Comparison of ENCODE assay signal across 24 cellular contexts in genomic region chr19:41412953-41413352, GRCh38. TPM values are rescaled to one million over a fixed set of nuclear protein-coding genes. Genes with fewer than 3 reads are reported as not detected.
A peak's percentile ranks its signal among the peaks of the same experiment; 100 is the strongest.
DNase-seq lines count a peak whose midpoint lies in the region; ATAC-seq and TF ChIP-seq lines count a peak whose summit lies in the region.
"Had no signal": no experiment of that assay in that cellular context is flagged by ENCODE, and none has a peak within 500 bp of the region (broad histone marks: within the 10 kb centered on the region; RNA-seq: fewer than 3 reads in every experiment).

No MANE protein-coding gene starts in this region.

- no peak for DNase-seq in left ventricle myocardium inferior
- no peak for DNase-seq in right cardiac atrium
- no peak for DNase-seq in RWPE1 (ENCODE audit: low spot score)
- peak; percentile 57 for DNase-seq in osteoblast (ENCODE audit: insufficient read length, low spot score, missing footprints)
- DNase-seq in upper lobe of left lung, result no peak
- DNase-seq in ecto neural progenitor cell (ENCODE audit: low spot score), result no peak
- no peak for DNase-seq in HuH-7 (ENCODE audit: low spot score)
- DNase-seq: C1 segment of cervical spinal cord; CD4-positive, CD25-positive, alpha-beta regulatory T cell; CD8-positive, alpha-beta memory T cell; COR-L47; DMS 273 treated with DMSO at 0.1 percent for 48 hours; DMS53; DND-41; EL; GM23248 had no signal

- H3K9me3 ChIP-seq in left ventricle myocardium inferior (replicated peaks), result no peaks in the 10 kb centered on the region
- no peaks in the 10 kb centered on the region for H3K9me3 ChIP-seq in right cardiac atrium (ENCODE audit: control insufficient read depth, low read length)
- H3K9me3 ChIP-seq in osteoblast (ENCODE audit: low read depth, low read length), result no peaks in the 10 kb centered on the region
- H3K9me3 ChIP-seq in upper lobe of left lung, result no peaks in the 10 kb centered on the region
- H3K9me3 ChIP-seq: A549, HAP-1 had no signal

- H3K4me2 ChIP-seq in osteoblast (ENCODE audit: insufficient read depth, low read length), result no peak overlapping the region
- H3K4me2 ChIP-seq: A549 had no signal

- POLR2A ChIA-PET in RWPE1 (lab: Yijun Ruan, JAX; ENCODE audit: low non-redundant PET), result no interaction called here

- H3K79me2 ChIP-seq in osteoblast (ENCODE audit: insufficient read depth, low read length), result no peaks in the 10 kb centered on the region

- H3K4me1 ChIP-seq in left ventricle myocardium inferior, result peaks cover 58% of the 10 kb centered on the region
- H3K4me1 ChIP-seq in right cardiac atrium (ENCODE audit: control insufficient read depth, insufficient read depth, low read length), result peaks cover 24% of the 10 kb centered on the region
- peaks cover 10% of the 10 kb centered on the region for H3K4me1 ChIP-seq in osteoblast (ENCODE audit: insufficient read depth, low read length)
- peaks cover 45 to 70% (median 56%) of the 10 kb centered on the region in 4 donors for H3K4me1 ChIP-seq in upper lobe of left lung
- H3K4me1 ChIP-seq: HAP-1 had no signal

- ATAC-seq in right cardiac atrium, result no peak
- ATAC-seq in upper lobe of left lung (ENCODE audit: low FRiP score in 2 of 2), result no peak
- ATAC-seq in HG03378 (IDR thresholded peaks at IDR 0.05; ENCODE audit: unreplicated experiment), result no peak
- ATAC-seq: A549, GM12878 had no signal

- intact Hi-C loops in left ventricle myocardium inferior (cut with micrococcal nuclease), result no loop called here
- intact Hi-C loops in right cardiac atrium (cut with DNase I), result no loop called here

- H3K4me3 ChIP-seq in left ventricle myocardium inferior (no peak overlapping the region), right cardiac atrium (ENCODE audit: low read length) (no peak overlapping the region), osteoblast (ENCODE audit: insufficient read depth, low read length) (no peak overlapping the region), upper lobe of left lung (no peak overlapping the region)
- H3K4me3 ChIP-seq: A549, GM12878, GM23248, HAP-1 had no signal

- TF ChIP-seq POLR2A in upper lobe of left lung (IDR thresholded peaks at IDR 0.05), result no peak

- TF ChIP-seq CTCF in left ventricle myocardium inferior (IDR thresholded peaks at IDR 0.05; ENCODE audit: borderline replicate concordance) (no peak), RWPE1 (conservative IDR thresholded peaks at IDR 0.05; ENCODE audit: low read depth) (no peak), osteoblast (IDR thresholded peaks at IDR 0.05; ENCODE audit: extremely low read depth, low read depth, low read length) (no peak), upper lobe of left lung (IDR thresholded peaks at IDR 0.05) (no peak)

- H3K36me3 ChIP-seq in left ventricle myocardium inferior (peaks cover 53% of the 10 kb centered on the region), osteoblast (ENCODE audit: insufficient read depth, low read length) (peaks cover 10% of the 10 kb centered on the region), upper lobe of left lung (peaks cover 3 to 52% (median 28%) of the 10 kb centered on the region in 4 donors)
- H3K36me3 ChIP-seq: HAP-1 had no signal

- H2AFZ ChIP-seq in osteoblast (ENCODE audit: low read length), result no peak overlapping the region
- H2AFZ ChIP-seq: GM23248 had no signal

- H3K27me3 ChIP-seq in left ventricle myocardium inferior (ENCODE audit: low read depth) (no peaks in the 10 kb centered on the region), right cardiac atrium (ENCODE audit: control insufficient read depth, insufficient read depth) (no peaks in the 10 kb centered on the region), osteoblast (ENCODE audit: insufficient read depth, low read length) (no peaks in the 10 kb centered on the region), upper lobe of left lung (no peaks in the 10 kb centered on the region)

- no peak for TF ChIP-seq EP300 in upper lobe of left lung (IDR thresholded peaks at IDR 0.05)

- H4K20me1 ChIP-seq in osteoblast (ENCODE audit: insufficient read depth, low read length), result peaks cover 4% of the 10 kb centered on the region

- CTCF ChIA-PET in RWPE1 (lab: Yijun Ruan, JAX), result no interaction called here

- 94% methylated on average over 5 of the region's 5 CpGs for WGBS in right cardiac atrium
- WGBS in upper lobe of left lung, 2 donors, result 94 to 100% methylated on average over 3 to 5 of the region's 5 CpGs

- H3K27ac ChIP-seq in left ventricle myocardium inferior (replicated peaks) (peak overlapping the region; percentile 87), right cardiac atrium (ENCODE audit: low read length) (no peak overlapping the region), RWPE1 (peak overlapping the region; percentile 79), osteoblast (ENCODE audit: low read depth, low read length) (no peak overlapping the region), upper lobe of left lung (peak overlapping the region in 3 of 4 donors; percentile 12 to 81 (median 60))
- H3K27ac ChIP-seq: 22Rv1, A549, GM23248 had no signal

RNA-seq across cellular contexts. Expression of gene B3GNT8, which starts 14.2 kb away (rescaled TPM):
- total RNA-seq in left ventricle myocardium inferior (10.3 TPM), right cardiac atrium (1 to 10 TPM; 2.0 to 3.6 (median 3.1) TPM), osteoblast (0.59 and 0.72 TPM in 2 replicates), upper lobe of left lung (10 to 100 TPM; 10.0 to 39.1 (median 23.4) TPM)
- 3.4 TPM for polyA plus RNA-seq in right cardiac atrium
- total RNA-seq: G401, H4, HT1080 had no signal
- polyA plus RNA-seq: A549 had no signal

RNA-seq across cellular contexts. Expression of gene BCKDHA, which starts 15.3 kb away (rescaled TPM):
- total RNA-seq in left ventricle myocardium inferior, result 51.0 TPM
- 10 to 100 TPM; 21.0 to 36.1 (median 33.0) TPM for total RNA-seq in right cardiac atrium
- polyA plus RNA-seq in right cardiac atrium, result 50.4 TPM
- 33.9 and 37.3 TPM in 2 replicates for total RNA-seq in osteoblast
- 10 to 100 TPM; 28.4 to 71.7 (median 63.3) TPM for total RNA-seq in upper lobe of left lung

RNA-seq across cellular contexts. Expression of gene EXOSC5, which starts 15.8 kb away (rescaled TPM):
- total RNA-seq in left ventricle myocardium inferior (17.4 TPM), right cardiac atrium (10 to 100 TPM in 2 of 4 donors, 1 to 10 TPM in 2; 8.6 to 12.6 (median 10.8) TPM), osteoblast (13.3 and 14.5 TPM in 2 replicates), upper lobe of left lung (10 to 100 TPM in 4 of 6 donors, 1 to 10 TPM in 1, under 1 TPM in 1; 0.89 to 18.4 (median 16.0) TPM)
- polyA plus RNA-seq in right cardiac atrium, result 12.2 TPM

RNA-seq across cellular contexts. Expression of gene DMAC2, which starts 26.8 kb away (rescaled TPM):
- 125 TPM for total RNA-seq in left ventricle myocardium inferior
- total RNA-seq in right cardiac atrium, result 10 to 100 TPM; 52.6 to 86.8 (median 77.5) TPM
- polyA plus RNA-seq in right cardiac atrium, result 84.9 TPM
- 27.4 and 30.0 TPM in 2 replicates for total RNA-seq in osteoblast
- 10 to 100 TPM; 28.9 to 63.1 (median 38.3) TPM for total RNA-seq in upper lobe of left lung

RNA-seq across cellular contexts. Expression of gene ERICH4, which starts 30.0 kb away (rescaled TPM):
- total RNA-seq in left ventricle myocardium inferior, result not detected
- total RNA-seq in right cardiac atrium, result not detected
- polyA plus RNA-seq in right cardiac atrium, result not detected
- not detected in 2 replicates for total RNA-seq in osteoblast
- not detected for total RNA-seq in upper lobe of left lung
- total RNA-seq: CD4-positive, CD25-positive, alpha-beta regulatory T cell; CD8-positive, alpha-beta memory T cell; G401; GM12878; GM23248; H4; HT1080 had no signal
- polyA plus RNA-seq: CD4-positive, CD25-positive, alpha-beta regulatory T cell; CD8-positive, alpha-beta memory T cell; GM12878; GM23248 had no signal

Comparison
In these comparisons a context has a peak if more than half of its experiments do, and no peak if none do; other contexts are left out.
1. H3K27ac ChIP-seq: peak in left ventricle myocardium inferior (single experiment), RWPE1 (single experiment) and upper lobe of left lung (3 of 4); none in right cardiac atrium (single experiment) and osteoblast (single experiment).